Comparison of ENCODE assay signal across 10 cellular contexts in the genomic region with DNA sequence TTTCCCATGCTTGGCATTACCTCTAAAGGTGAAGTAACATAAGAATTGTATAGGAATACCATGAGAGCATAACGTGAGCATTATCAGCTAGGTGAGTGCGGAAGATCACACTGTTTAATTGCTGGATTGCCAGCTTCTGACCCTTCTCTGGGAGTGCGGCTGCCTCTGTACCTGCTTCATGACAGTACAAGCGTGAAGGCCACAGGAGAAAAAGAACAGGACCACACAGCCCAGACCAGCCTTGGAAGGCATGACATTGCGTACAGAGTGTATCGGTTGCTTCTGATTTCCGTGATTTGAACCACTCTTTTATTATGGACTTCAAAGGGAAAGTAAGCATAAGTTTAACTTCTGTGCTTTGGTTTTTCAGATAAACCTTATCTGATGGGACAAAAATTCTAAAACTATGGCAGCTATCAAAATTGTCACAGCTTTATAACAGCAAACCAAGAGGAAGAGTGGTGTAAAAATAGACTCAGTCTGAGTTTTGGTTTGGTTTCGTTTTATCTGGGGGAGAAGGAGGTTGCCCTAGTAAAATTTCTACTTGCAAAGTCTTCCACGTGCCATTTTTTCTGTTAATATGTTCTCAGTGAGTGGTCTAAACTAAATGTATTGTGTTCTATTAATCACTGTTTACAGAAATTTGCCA.
A peak's percentile ranks its signal among the peaks of the same experiment; 100 is the strongest.
DNase-seq lines count a peak whose midpoint lies in the region; ATAC-seq and TF ChIP-seq lines count a peak whose summit lies in the region.
"Had no signal": no experiment of that assay in that cellular context is flagged by ENCODE, and none has a peak within 500 bp of the region (broad histone marks: within the 10 kb centered on the region; RNA-seq: fewer than 3 reads in every experiment).

No MANE protein-coding gene starts in this region.

- CTCF ChIA-PET in GM10248 (lab: Yijun Ruan, JAX): interaction anchor here (0.9 to 2.6 kb wide), 10 partner anchors 9 to 124 kb away, joined by 3 to 10 read pairs (median 3); no protein-coding TSS in a partner anchor

- intact Hi-C loops in mucosa of descending colon (cut with DNase I, micrococcal nuclease): no loop called here

- peak overlapping the region; percentile 69 for H3K4me3 Mint-ChIP-seq in T-helper 2 cell treated with Interferon-gamma antibody and Interleukin-4, amounts not matched to agents 5 μg/mL and 100 μg/mL, for 36 hours

- peaks cover 41% of the 10 kb centered on the region for H3K4me1 Mint-ChIP-seq in T-helper 2 cell treated with Interferon-gamma antibody and Interleukin-4, amounts not matched to agents 5 μg/mL and 100 μg/mL, for 36 hours (ENCODE audit: low read depth)

- TF ChIP-seq CTCF in GM10248 (IDR thresholded peaks at IDR 0.05; ENCODE audit: control extremely low read depth, extremely low read depth, low read depth, missing control alignments) (no peak), mucosa of descending colon (IDR thresholded peaks at IDR 0.05) (no peak)

- H3K36me3 ChIP-seq in mucosa of descending colon (ENCODE audit: low read depth): no peaks in the 10 kb centered on the region

- H3K36me3 Mint-ChIP-seq in T-helper 2 cell treated with Interferon-gamma antibody and Interleukin-4, amounts not matched to agents 5 μg/mL and 100 μg/mL, for 36 hours (ENCODE audit: low read depth): peaks cover 15% of the 10 kb centered on the region

- H3K27ac Mint-ChIP-seq in T-helper 2 cell treated with Interferon-gamma antibody and Interleukin-4, amounts not matched to agents 5 μg/mL and 100 μg/mL, for 36 hours: peak overlapping the region; percentile 74

- H3K9me3 ChIP-seq in mucosa of descending colon: no peaks in the 10 kb centered on the region

- POLR2A ChIA-PET in GM10248 (lab: Yijun Ruan, JAX): interaction anchor here (0.5 kb wide), 1 partner anchor 97 kb away, joined by 5 read pairs; no protein-coding TSS in a partner anchor

- no peaks in the 10 kb centered on the region for H3K9me3 Mint-ChIP-seq in T-helper 2 cell treated with Interferon-gamma antibody and Interleukin-4, amounts not matched to agents 5 μg/mL and 100 μg/mL, for 36 hours

- no peaks in the 10 kb centered on the region for H3K27me3 Mint-ChIP-seq in T-helper 2 cell treated with Interferon-gamma antibody and Interleukin-4, amounts not matched to agents 5 μg/mL and 100 μg/mL, for 36 hours (ENCODE audit: low read depth)

- peaks cover 46% of the 10 kb centered on the region for H3K4me1 ChIP-seq in mucosa of descending colon (ENCODE audit: low read depth)

- DNase-seq in GM10248 (ENCODE audit: extremely low spot score) (peak; percentile 43), mucosa of descending colon (no peak), caudate nucleus (lab: John Stamatoyannopoulos, UW) (no peak), SKM-1 treated with dmso at 0.1 percent for 144 hours (lab: John Stamatoyannopoulos, UW; ENCODE audit: unreplicated experiment) (no peak), HK-2 (ENCODE audit: unreplicated experiment) (no peak), NCI-H446 treated with DMSO at 0.1 percent for 48 hours (lab: John Stamatoyannopoulos, UW) (no peak)
- no peak for DNase-seq in T-helper 2 cell treated with Interferon-gamma antibody and Interleukin-4, amounts not matched to agents 5 μg/mL and 100 μg/mL, for 36 hours (ENCODE audit: low spot score)
- DNase-seq: DND-41, GOT3 had no signal

- H3K4me3 ChIP-seq in mucosa of descending colon: no peak overlapping the region

- no peak overlapping the region for H3K27ac ChIP-seq in caudate nucleus (ENCODE audit: low read depth, low read length)

- ATAC-seq in GM21528 (IDR thresholded peaks at IDR 0.05; ENCODE audit: low FRiP score, unreplicated experiment) (peak; percentile 46), mucosa of descending colon (peak; percentile 36)
